17 cellular contexts compared by ENCODE assay signal in the genomic region with DNA sequence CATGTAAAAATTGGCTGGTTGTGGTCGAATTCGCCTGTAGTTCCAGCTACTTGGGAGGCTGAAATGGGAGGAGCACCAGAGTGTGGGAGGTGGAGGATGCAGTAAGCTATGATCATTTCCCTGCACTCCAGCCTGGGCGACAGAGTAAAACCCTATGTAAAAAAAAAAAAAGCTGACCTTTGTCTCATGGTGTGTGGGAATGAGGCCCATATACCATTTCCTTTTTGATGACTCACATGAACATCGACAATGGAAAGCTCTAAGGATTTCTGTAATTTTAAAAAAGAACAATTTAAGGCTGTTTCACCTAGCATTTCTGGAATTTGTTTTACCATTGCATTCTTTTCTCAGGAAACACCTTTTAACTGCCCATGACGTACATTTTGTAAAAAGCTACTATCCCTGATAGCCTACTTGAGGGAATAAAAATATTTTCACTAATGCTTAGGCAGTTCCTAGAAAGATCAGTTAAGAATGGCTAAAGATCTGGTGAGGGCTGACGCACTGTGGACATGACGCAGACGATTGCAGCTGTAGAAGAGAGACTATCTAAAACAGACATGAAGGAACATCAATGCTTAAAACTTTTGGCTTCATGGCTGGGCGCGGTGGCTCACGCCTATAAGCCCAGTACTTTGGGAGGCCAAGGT.
DNase-seq lines count a peak whose midpoint lies in the region; ATAC-seq and TF ChIP-seq lines count a peak whose summit lies in the region.
"Had no signal": no experiment of that assay in that cellular context is flagged by ENCODE, and none has a peak within 500 bp of the region (broad histone marks: within the 10 kb centered on the region; RNA-seq: fewer than 3 reads in every experiment).

No MANE protein-coding gene starts in this region.

- DNase-seq in COLO829 (ENCODE audit: low spot score) (peak; percentile 73), cardiac fibroblast (ENCODE audit: low read depth in 2 of 2) (peak; percentile 73 to 93)
- no peak for DNase-seq in activated naive CD4-positive, alpha-beta T cell treated with anti-CD3 and anti-CD28 coated beads for 36 hours
- DNase-seq: activated CD4-positive, alpha-beta T cell treated with anti-CD3 and anti-CD28 coated beads for 48 hours; activated naive CD8-positive, alpha-beta T cell treated with anti-CD3 and anti-CD28 coated beads, Interleukin-2, amount 50 U/mL, for 24 hours; activated T-cell treated with anti-CD3 and anti-CD28 coated beads, Interleukin-2, amount 50 U/mL, for 48 hours; left lung; NCI-H1092; psoas muscle; Right ventricle myocardium superior had no signal

- WGBS in mesodermal cell (ENCODE audit: insufficient coverage in 2 of 2), 2 experiments, result 92 to 97% methylated on average over 6 of the region's 11 CpGs

- H3K27me3 Mint-ChIP-seq in activated naive CD4-positive, alpha-beta T cell treated with anti-CD3 and anti-CD28 coated beads for 36 hours (ENCODE audit: low read depth), result no peaks in the 10 kb centered on the region
- H3K27me3 Mint-ChIP-seq: activated naive CD8-positive, alpha-beta T cell treated with anti-CD3 and anti-CD28 coated beads, Interleukin-2, amount 50 U/mL, for 24 hours had no signal

- no peak; the same call in 1 of the 2 replicates for TF ChIP-seq RAD21 in Ishikawa (IDR thresholded peaks at IDR 0.05; ENCODE audit: low read depth)

- peak; percentile 86 for TF ChIP-seq EP300 in Ishikawa (IDR thresholded peaks at IDR 0.05; ENCODE audit: borderline replicate concordance)

- H3K4me1 ChIP-seq in mesodermal cell (ENCODE audit: control insufficient read depth, insufficient read depth, low read length, poor library complexity, severe bottlenecking), result no peaks in the 10 kb centered on the region
- H3K4me1 ChIP-seq: left lung, psoas muscle, suprapubic skin had no signal

- H3K27ac ChIP-seq in mesodermal cell (ENCODE audit: low read depth, low read length, severe bottlenecking), result peak overlapping the region; percentile 56
- H3K27ac ChIP-seq: epithelial cell of prostate, left lung, psoas muscle, suprapubic skin had no signal

- no peaks in the 10 kb centered on the region for H3K4me1 Mint-ChIP-seq in activated naive CD4-positive, alpha-beta T cell treated with anti-CD3 and anti-CD28 coated beads for 36 hours (ENCODE audit: low read depth)
- H3K4me1 Mint-ChIP-seq: activated naive CD8-positive, alpha-beta T cell treated with anti-CD3 and anti-CD28 coated beads, Interleukin-2, amount 50 U/mL, for 24 hours had no signal

- no peaks in the 10 kb centered on the region for H3K36me3 Mint-ChIP-seq in activated naive CD4-positive, alpha-beta T cell treated with anti-CD3 and anti-CD28 coated beads for 36 hours (ENCODE audit: low read depth)

- H3K4me3 ChIP-seq in cardiac fibroblast (replicated peaks in 1 of 2; ENCODE audit: low read depth in 2 of 2, low read length in 2 of 2) (no peak overlapping the region), mesodermal cell (ENCODE audit: extremely low read depth, insufficient read depth, low read length, poor library complexity, severe bottlenecking) (no peak overlapping the region)
- H3K4me3 ChIP-seq: left lung, psoas muscle, suprapubic skin had no signal

- no peak overlapping the region for H3K4me3 Mint-ChIP-seq in activated naive CD4-positive, alpha-beta T cell treated with anti-CD3 and anti-CD28 coated beads for 36 hours
- H3K4me3 Mint-ChIP-seq: activated naive CD8-positive, alpha-beta T cell treated with anti-CD3 and anti-CD28 coated beads, Interleukin-2, amount 50 U/mL, for 24 hours had no signal

- CTCF ChIA-PET in activated naive CD4-positive, alpha-beta T cell treated with anti-CD3 and anti-CD28 coated beads for 36 hours (lab: Charles Lee), result no interaction called here

- intact Hi-C loops in activated naive CD4-positive, alpha-beta T cell treated with anti-CD3 and anti-CD28 coated beads for 36 hours (cut with micrococcal nuclease), result no loop called here

- no peak overlapping the region for H3K27ac Mint-ChIP-seq in activated naive CD4-positive, alpha-beta T cell treated with anti-CD3 and anti-CD28 coated beads for 36 hours
- H3K27ac Mint-ChIP-seq: activated naive CD8-positive, alpha-beta T cell treated with anti-CD3 and anti-CD28 coated beads, Interleukin-2, amount 50 U/mL, for 24 hours had no signal

- peaks cover 4% of the 10 kb centered on the region for H3K9me3 Mint-ChIP-seq in activated naive CD4-positive, alpha-beta T cell treated with anti-CD3 and anti-CD28 coated beads for 36 hours

- ATAC-seq in HG02759 (IDR thresholded peaks at IDR 0.05; ENCODE audit: unreplicated experiment) (no peak), GM18867 (IDR thresholded peaks at IDR 0.05; ENCODE audit: unreplicated experiment) (no peak), HG03520 (IDR thresholded peaks at IDR 0.05; ENCODE audit: unreplicated experiment) (no peak)
- ATAC-seq: activated naive CD8-positive, alpha-beta T cell treated with anti-CD3 and anti-CD28 coated beads, Interleukin-2, amount 50 U/mL, for 24 hours; left lung; psoas muscle had no signal

- no peaks in the 10 kb centered on the region for H3K36me3 ChIP-seq in mesodermal cell (ENCODE audit: control insufficient read depth, insufficient read depth, low read length)
- H3K36me3 ChIP-seq: left lung, suprapubic skin had no signal

- H3K9me3 ChIP-seq in mesodermal cell (ENCODE audit: control insufficient read depth, low read length), result no peaks in the 10 kb centered on the region
- H3K9me3 ChIP-seq: left lung, psoas muscle, suprapubic skin had no signal

- no peak for TF ChIP-seq CTCF in cardiac fibroblast (IDR thresholded peaks at IDR 0.05; ENCODE audit: low read depth, low read length)

TF ChIP-seq in Ishikawa, 13 proteins besides CTCF, POLR2A, EP300 and RAD21:
- TF ChIP-seq NFIC (IDR thresholded peaks at IDR 0.05), result peak; percentile 62
- TF ChIP-seq, protein P1, sequence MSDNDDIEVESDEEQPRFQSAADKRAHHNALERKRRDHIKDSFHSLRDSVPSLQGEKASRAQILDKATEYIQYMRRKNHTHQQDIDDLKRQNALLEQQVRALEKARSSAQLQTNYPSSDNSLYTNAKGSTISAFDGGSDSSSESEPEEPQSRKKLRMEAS (IDR thresholded peaks at IDR 0.05), result peak; percentile 40; the same call in 1 of the 2 replicates
- TF ChIP-seq TEAD4 (IDR thresholded peaks at IDR 0.05), result peak; percentile 78
- TF ChIP-seq TCF12 (IDR thresholded peaks at IDR 0.05; ENCODE audit: low read depth), result peak; percentile 84
- TF ChIP-seq TAF1 (IDR thresholded peaks at IDR 0.05; ENCODE audit: low read depth), result no peak
- peak; percentile 86 for TF ChIP-seq FOXM1 (IDR thresholded peaks at IDR 0.05; ENCODE audit: borderline replicate concordance, low read depth)
TF ChIP-seq in Ishikawa: peak in this region for 5.
